In the genomic region with DNA sequence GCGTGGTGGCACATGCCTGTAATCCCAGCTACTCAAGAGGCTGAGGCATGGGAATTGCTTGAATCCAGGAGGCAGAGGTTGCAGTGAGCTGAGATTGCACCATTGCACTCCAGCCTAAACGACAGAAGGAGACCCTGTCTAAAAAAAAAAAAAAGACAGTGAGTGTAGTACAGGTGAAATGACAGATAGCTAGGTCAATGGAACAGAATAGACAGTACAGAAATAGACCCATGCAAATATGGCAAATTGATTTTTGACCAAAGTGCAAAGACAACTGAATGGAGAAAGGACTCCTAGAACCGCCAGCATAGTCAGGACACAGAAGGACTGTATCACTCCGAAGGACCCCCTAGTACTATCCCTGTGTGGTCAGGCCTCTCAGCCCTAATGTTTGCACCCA, we compare ENCODE assay signal across 8 cellular contexts. TPM values are rescaled to one million over a fixed set of nuclear protein-coding genes. Genes with fewer than 3 reads are reported as not detected.
"Had no signal": no experiment of that assay in that cellular context is flagged by ENCODE, and none has a peak within 500 bp of the region (broad histone marks: within the 10 kb centered on the region; RNA-seq: fewer than 3 reads in every experiment).

No MANE protein-coding gene starts in this region.

- ATAC-seq: GM23338 had no signal

- H3K27me3 Mint-ChIP-seq: IgD-negative memory B cell had no signal

- H3K4me1 Mint-ChIP-seq: GM23338, H9, IgD-negative memory B cell had no signal

- H3K9me3 Mint-ChIP-seq: GM23338, H9 had no signal

- FAIRE-seq: H1, H54, HTR-8/SVneo had no signal

- H3K36me3 Mint-ChIP-seq: IgD-negative memory B cell had no signal

- H3K4me2 ChIP-seq: GM23338 had no signal

- H3K4me3 ChIP-seq: GM23338 had no signal

- H3K4me3 Mint-ChIP-seq: GM23338, H9, IgD-negative memory B cell had no signal

- DNase-seq: H9, HCEC 1CT had no signal

- H3K27ac Mint-ChIP-seq: GM23338, H9, IgD-negative memory B cell had no signal

- H2AFZ ChIP-seq: GM23338 had no signal

RNA-seq across cellular contexts. Expression of a gene that starts 16.6 kb away (rescaled TPM):
- total RNA-seq: HT-29 had no signal
- polyA plus RNA-seq: IgD-negative memory B cell had no signal

RNA-seq across cellular contexts. Expression of a gene that starts 28.1 kb away (rescaled TPM):
- total RNA-seq: GM23338, H1, H9, HT-29 had no signal
- polyA plus RNA-seq: IgD-negative memory B cell had no signal
